Comparison of ENCODE assay signal across 8 cellular contexts in the genomic region with DNA sequence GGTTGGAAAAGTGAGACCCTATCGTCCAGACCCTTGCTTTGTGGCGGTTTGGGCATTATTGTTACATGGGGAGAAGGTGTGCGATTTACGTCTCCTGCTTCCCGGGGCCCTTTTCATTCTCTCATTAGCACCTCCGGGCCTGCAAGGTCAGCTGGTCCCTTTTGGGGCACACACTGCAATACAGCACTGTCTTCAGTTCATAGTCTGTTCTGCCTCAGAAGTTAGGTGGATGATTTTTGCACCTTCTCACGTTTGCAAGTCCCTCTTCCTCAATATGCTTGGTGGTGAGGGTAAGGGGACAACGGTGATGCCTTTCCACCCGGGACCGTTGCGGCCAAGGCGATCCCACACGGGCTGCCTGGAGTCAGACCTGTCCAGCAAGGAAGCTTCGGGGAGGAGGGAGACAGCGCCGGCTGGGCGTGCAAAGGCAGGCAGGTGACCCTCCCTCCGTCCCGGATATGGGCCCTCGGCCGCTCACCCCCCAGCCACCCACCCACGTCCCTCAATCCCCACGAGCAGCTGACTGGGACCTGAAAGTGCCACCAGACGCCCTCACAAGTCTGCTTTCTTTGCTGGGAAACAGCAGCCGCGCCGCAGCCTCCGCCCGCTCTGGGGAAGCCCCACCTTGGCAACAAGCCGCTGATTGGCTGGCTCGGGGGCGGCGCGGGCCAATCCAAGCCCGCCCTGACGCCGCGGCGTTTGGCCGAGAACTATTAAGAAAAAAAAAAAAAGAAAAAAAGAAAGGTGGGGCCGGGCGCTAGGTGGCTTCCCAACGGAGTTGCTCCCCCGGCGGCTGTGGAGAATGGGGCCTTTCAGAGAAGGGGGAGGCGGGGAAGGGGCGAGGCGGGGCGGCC. TPM values are rescaled to one million over a fixed set of nuclear protein-coding genes. Genes with fewer than 3 reads are reported as not detected.
A peak's percentile ranks its signal among the peaks of the same experiment; 100 is the strongest.
DNase-seq lines count a peak whose midpoint lies in the region; ATAC-seq, FAIRE-seq and TF ChIP-seq lines count a peak whose summit lies in the region.

No MANE protein-coding gene starts in this region.

- no peaks in the 10 kb centered on the region for H3K79me2 ChIP-seq in ACC112 (ENCODE audit: control insufficient read depth, insufficient read depth, low read length, unreplicated experiment)

- H3K27me3 ChIP-seq in ACC112 (ENCODE audit: insufficient read depth, low read length) = peaks cover 23% of the 10 kb centered on the region
- no peaks in the 10 kb centered on the region for H3K27me3 ChIP-seq in WERI-Rb-1 (ENCODE audit: insufficient read depth, low read depth, severe bottlenecking)
- H3K27me3 ChIP-seq in bronchial epithelial cell (ENCODE audit: control insufficient read depth, insufficient read depth, low read length) = peaks cover 2% of the 10 kb centered on the region

- H3K9me3 ChIP-seq in WERI-Rb-1 (ENCODE audit: severe bottlenecking) = no peaks in the 10 kb centered on the region

- no peak for TF ChIP-seq CTCF in WERI-Rb-1 (IDR thresholded peaks at IDR 0.05; ENCODE audit: low read depth, low read length)
- TF ChIP-seq CTCF in bronchial epithelial cell (IDR thresholded peaks at IDR 0.05; ENCODE audit: insufficient read depth, low read length, severe bottlenecking) = no peak

- H3K27ac ChIP-seq in ACC112 (ENCODE audit: low read depth, low read length) = no peak overlapping the region
- H3K27ac ChIP-seq in WERI-Rb-1 = peak overlapping the region; percentile 98

- peak overlapping the region; percentile 88 for H2AFZ ChIP-seq in ACC112 (ENCODE audit: low read length, unreplicated experiment)

- H3K36me3 ChIP-seq in ACC112 (ENCODE audit: insufficient read depth, low read length) = no peaks in the 10 kb centered on the region
- H3K36me3 ChIP-seq in WERI-Rb-1 = no peaks in the 10 kb centered on the region
- H3K36me3 ChIP-seq in bronchial epithelial cell (ENCODE audit: control insufficient read depth, insufficient read depth, low read length) = no peaks in the 10 kb centered on the region

- H3K4me3 ChIP-seq in ACC112 (ENCODE audit: low read depth, low read length) = peak overlapping the region; percentile 81
- peak overlapping the region; percentile 51 for H3K4me3 ChIP-seq in WERI-Rb-1 (ENCODE audit: low read depth, low read length)
- peak overlapping the region; percentile 43 for H3K4me3 ChIP-seq in bronchial epithelial cell (ENCODE audit: low read depth, low read length)

- DNase-seq in NCI-H2196 (lab: John Stamatoyannopoulos, UW; ENCODE audit: unreplicated experiment) = peak; percentile 94
- peak; percentile 100 for DNase-seq in WERI-Rb-1
- DNase-seq in bronchial epithelial cell (ENCODE audit: low read depth) = peak; percentile 78
- peak; percentile 96 for DNase-seq in iPS-NIHi7 (ENCODE audit: extremely low spot score)
- peak; percentile 56 for DNase-seq in smooth muscle cell of the brain vasculature (ENCODE audit: low read depth, low spot score)

- no peak for FAIRE-seq in bronchial epithelial cell (lab: Jason Lieb, UNC)

- H3K4me1 ChIP-seq in ACC112 (ENCODE audit: control insufficient read depth, insufficient read depth, low read length, unreplicated experiment) = peaks cover 8% of the 10 kb centered on the region

- peak; percentile 71 for ATAC-seq in GM18873 (IDR thresholded peaks at IDR 0.05; ENCODE audit: low FRiP score, unreplicated experiment)
- ATAC-seq in HG03135 (IDR thresholded peaks at IDR 0.05; ENCODE audit: unreplicated experiment) = peak; percentile 63

RNA-seq across cellular contexts. Expression of a gene that starts 21.7 kb away (rescaled TPM):
- total RNA-seq in bronchial epithelial cell = 12.9 and 25.9 TPM in 2 replicates

RNA-seq across cellular contexts. Expression of a gene that starts 23.9 kb away (rescaled TPM):
- 0.26 TPM in 1 of 2 replicates, not detected in the other for total RNA-seq in bronchial epithelial cell
